ENCODE assay signal across 9 cellular contexts in genomic region chr20:46157076-46157592, GRCh38. TPM values are rescaled to one million over a fixed set of nuclear protein-coding genes. Genes with fewer than 3 reads are reported as not detected.
"Had no signal": no experiment of that assay in that cellular context is flagged by ENCODE, and none has a peak within 500 bp of the region (broad histone marks: within the 10 kb centered on the region; RNA-seq: fewer than 3 reads in every experiment).

No MANE protein-coding gene starts in this region.

- H3K9me3 ChIP-seq: HAP-1 had no signal

- DNase-seq: GM23248, GOT3, H7, HFFc6 had no signal

- H3K4me1 ChIP-seq: HAP-1 had no signal

- H2AFZ ChIP-seq: GM23248 had no signal

- H3K36me3 ChIP-seq: HAP-1 had no signal

- H3K27ac ChIP-seq: GM23248, HL-60 had no signal

- ATAC-seq: HCT116 had no signal

- H3K36me3 Mint-ChIP-seq: IgD-negative memory B cell had no signal

- H3K4me1 Mint-ChIP-seq: IgD-negative memory B cell had no signal

- H3K9me3 Mint-ChIP-seq: HFFc6 had no signal

- H3K4me3 Mint-ChIP-seq: HFFc6, IgD-negative memory B cell had no signal

- H3K27ac Mint-ChIP-seq: HFFc6, IgD-negative memory B cell had no signal

- H3K4me3 ChIP-seq: GM23248, HAP-1 had no signal

- H3K9ac ChIP-seq: GM23248 had no signal

RNA-seq across cellular contexts. Expression of gene CD40, which starts 39.0 kb away (rescaled TPM):
- total RNA-seq: HT1080 had no signal
